ENCODE assay signal across 19 cellular contexts in genomic region chr11:68168694-68169093, GRCh38. TPM values are rescaled to one million over a fixed set of nuclear protein-coding genes. Genes with fewer than 3 reads are reported as not detected.
A peak's percentile ranks its signal among the peaks of the same experiment; 100 is the strongest.
DNase-seq lines count a peak whose midpoint lies in the region; ATAC-seq, FAIRE-seq and TF ChIP-seq lines count a peak whose summit lies in the region.
"Had no signal": no experiment of that assay in that cellular context is flagged by ENCODE, and none has a peak within 500 bp of the region (broad histone marks: within the 10 kb centered on the region; RNA-seq: fewer than 3 reads in every experiment).

No MANE protein-coding gene starts in this region.

- H3K27me3 ChIP-seq in GM12878 (replicated peaks in 1 of 2; ENCODE audit: control insufficient read depth in 2 of 2, insufficient read depth in 2 of 2, low read length in 1 of 2), result no peaks in the 10 kb centered on the region
- no peaks in the 10 kb centered on the region for H3K27me3 ChIP-seq in HepG2 (ENCODE audit: control insufficient read depth in 1 of 2, insufficient read depth in 2 of 2, low read length in 2 of 2)
- H3K27me3 ChIP-seq in transverse colon, result no peaks in the 10 kb centered on the region
- H3K27me3 ChIP-seq in brain microvascular endothelial cell (replicated peaks), result no peaks in the 10 kb centered on the region

- H2AFZ ChIP-seq in GM12878 (ENCODE audit: control insufficient read depth, low read depth, low read length) (no peak overlapping the region), HepG2 (ENCODE audit: low read length) (no peak overlapping the region)

- peak overlapping the region; percentile 8 to 51 (median 14) for H3K27ac Mint-ChIP-seq in nephron
- H3K27ac Mint-ChIP-seq: CD4-positive, alpha-beta T cell; HFFc6 had no signal

- CTCF ChIA-PET in GM12878 (lab: Yijun Ruan, JAX), result interaction anchor here (1.1 to 1.2 kb wide), 2 partner anchors 11 to 37 kb away, joined by 4 to 5 read pairs; no protein-coding TSS in a partner anchor
- CTCF ChIA-PET in HepG2 (lab: Yijun Ruan, JAX; ENCODE audit: low intra/inter-chr PET ratio, low total read pairs), result no interaction called here

- intact Hi-C loops in GM12878 (cut with micrococcal nuclease; ENCODE audit: unreplicated experiment), result no loop called here
- intact Hi-C loops in HepG2 (cut with micrococcal nuclease; ENCODE audit: unreplicated experiment), result no loop called here
- intact Hi-C loops in transverse colon (cut with DNase I; ENCODE audit: low total_unique reads), result no loop called here

- no peaks in the 10 kb centered on the region for H3K27me3 Mint-ChIP-seq in nephron (ENCODE audit: low read depth)
- H3K27me3 Mint-ChIP-seq in activated T-cell treated with anti-CD3 and anti-CD28 coated beads, Interleukin-2, amount 50 U/mL, for 4 hours (ENCODE audit: low read depth), result no peaks in the 10 kb centered on the region
- H3K27me3 Mint-ChIP-seq: CD4-positive, alpha-beta T cell had no signal

- no peak for TF ChIP-seq EP300 in GM12878 (IDR thresholded peaks at IDR 0.05; ENCODE audit: borderline replicate concordance in 1 of 2, control insufficient read depth in 1 of 2, low read depth in 2 of 2, low read length in 2 of 2)
- no peak for TF ChIP-seq EP300 in HepG2 (IDR thresholded peaks at IDR 0.05; ENCODE audit: low read depth in 2 of 2, low read length in 2 of 2)
- TF ChIP-seq EP300 in HepG2 (CRISPR knock-in tag; IDR thresholded peaks at IDR 0.05; ENCODE audit: borderline replicate concordance), result no peak
- TF ChIP-seq EP300 in transverse colon (IDR thresholded peaks at IDR 0.05; ENCODE audit: low read depth), result no peak

- no peaks in the 10 kb centered on the region for H4K20me1 ChIP-seq in GM12878 (ENCODE audit: control insufficient read depth, insufficient read depth)
- no peaks in the 10 kb centered on the region for H4K20me1 ChIP-seq in HepG2 (ENCODE audit: insufficient read depth, low read length)

- H3K36me3 Mint-ChIP-seq in nephron (ENCODE audit: low read depth), result peaks cover 66% of the 10 kb centered on the region
- peaks cover 21% of the 10 kb centered on the region for H3K36me3 Mint-ChIP-seq in activated T-cell treated with anti-CD3 and anti-CD28 coated beads, Interleukin-2, amount 50 U/mL, for 4 hours (ENCODE audit: insufficient read depth)

- SMC1A ChIA-PET in GM12878 (lab: Charles Lee; ENCODE audit: uncharacterized antibody, unreplicated experiment), result interaction anchor here (0.6 to 0.9 kb wide), 2 partner anchors 25 to 105 kb away, joined by 3 read pairs; no protein-coding TSS in a partner anchor

- H3K9me3 ChIP-seq in GM12878 (replicated peaks; ENCODE audit: control insufficient read depth, insufficient read depth, low read length), result no peaks in the 10 kb centered on the region
- H3K9me3 ChIP-seq in HepG2 (ENCODE audit: low read length), result no peaks in the 10 kb centered on the region
- H3K9me3 ChIP-seq in transverse colon, result no peaks in the 10 kb centered on the region
- H3K9me3 ChIP-seq: Caco-2 had no signal

- 96% methylated on average over 5 of the region's 5 CpGs for WGBS in GM12878 (ENCODE audit: insufficient coverage, insufficient replicate concordance, low lambda C conversion rate, missing lambda C conversion rate)
- WGBS in HepG2 (ENCODE audit: low lambda C conversion rate), result 96% methylated on average over 5 of the region's 5 CpGs
- 98 to 100% methylated on average over 5 of the region's 5 CpGs for WGBS in transverse colon (ENCODE audit: low coverage in 1 of 2), 2 donors

- POLR2A ChIA-PET in GM12878 (lab: Charles Lee) (interaction anchor here (0.6 to 0.8 kb wide), 2 partner anchors 9 to 12 kb away, joined by 3 read pairs; no protein-coding TSS in a partner anchor), HepG2 (lab: Yijun Ruan, JAX) (interaction anchor here (1.2 kb wide), 1 partner anchor 9 kb away, joined by 3 read pairs; no protein-coding TSS in a partner anchor)

- BruUV-seq in GM12878 (replicated peaks; lab: Mats Ljungman, UMichigan) (TSS peak; percentile 30), HepG2 (replicated peaks; lab: Mats Ljungman, UMichigan) (no TSS peak)

- no peaks in the 10 kb centered on the region for H3K79me2 ChIP-seq in GM12878 (ENCODE audit: control insufficient read depth, insufficient read depth, low read length)
- no peaks in the 10 kb centered on the region for H3K79me2 ChIP-seq in HepG2 (ENCODE audit: insufficient read depth, low read length)

- H3K36me3 ChIP-seq in GM12878 (ENCODE audit: control insufficient read depth in 2 of 2, insufficient read depth in 2 of 2, low read length in 1 of 2), result peaks cover 1 to 15% of the 10 kb centered on the region in 2 experiments; a peak in 3 of 4 replicates
- H3K36me3 ChIP-seq in HepG2 (replicated peaks in 1 of 2; ENCODE audit: control insufficient read depth in 1 of 2, insufficient read depth in 2 of 2, low read length in 2 of 2), result peaks cover 29 to 69% of the 10 kb centered on the region in 2 experiments
- H3K36me3 ChIP-seq in transverse colon, result peaks cover 0 to 71% (median 34%) of the 10 kb centered on the region in 4 donors
- H3K36me3 ChIP-seq in brain microvascular endothelial cell (replicated peaks), result peaks cover 67% of the 10 kb centered on the region

- H3K4me1 Mint-ChIP-seq in nephron, result no peaks in the 10 kb centered on the region
- no peaks in the 10 kb centered on the region for H3K4me1 Mint-ChIP-seq in activated T-cell treated with anti-CD3 and anti-CD28 coated beads, Interleukin-2, amount 50 U/mL, for 4 hours (ENCODE audit: low read depth)

- no peaks in the 10 kb centered on the region for H3K9me3 Mint-ChIP-seq in nephron
- no peaks in the 10 kb centered on the region for H3K9me3 Mint-ChIP-seq in activated T-cell treated with anti-CD3 and anti-CD28 coated beads, Interleukin-2, amount 50 U/mL, for 4 hours
- H3K9me3 Mint-ChIP-seq: CD4-positive, alpha-beta T cell; HFFc6 had no signal

- TF ChIP-seq CTCF in GM12878 (IDR thresholded peaks at IDR 0.05 in 2 of 3, conservative IDR thresholded peaks at IDR 0.05 in 1 of 3; ENCODE audit: control insufficient read depth in 2 of 3, extremely low read depth in 1 of 3, insufficient read depth in 1 of 3, low read depth in 3 of 3, low read length in 3 of 3) (no peak), HepG2 (CRISPR knock-in tag; IDR thresholded peaks at IDR 0.05) (no peak), nephron (IDR thresholded peaks at IDR 0.05; ENCODE audit: unreplicated experiment in 3 of 3) (no peak), transverse colon (IDR thresholded peaks at IDR 0.05) (no peak), brain microvascular endothelial cell (IDR thresholded peaks at IDR 0.05; ENCODE audit: low read depth, low read length, missing control alignments) (no peak)

- H3K4me1 ChIP-seq in GM12878 (ENCODE audit: control insufficient read depth, insufficient read depth, low read length) (no peaks in the 10 kb centered on the region), HepG2 (ENCODE audit: insufficient read depth, low read length) (peaks cover 9% of the 10 kb centered on the region; the same call in 1 of the 2 replicates), transverse colon (no peaks in the 10 kb centered on the region)

- TF ChIP-seq POLR2A in GM12878 (IDR thresholded peaks at IDR 0.05; ENCODE audit: low read depth, low read length), result no peak
- no peak for TF ChIP-seq POLR2A in HepG2 (IDR thresholded peaks at IDR 0.05; ENCODE audit: insufficient read depth in 1 of 2, low read depth in 2 of 2, low read length in 2 of 2)
- TF ChIP-seq POLR2A in transverse colon (IDR thresholded peaks at IDR 0.05), result no peak

- TF ChIP-seq RAD21 in GM12878 (IDR thresholded peaks at IDR 0.05; ENCODE audit: insufficient read depth, low read depth, low read length) (no peak), HepG2 (CRISPR knock-in tag; IDR thresholded peaks at IDR 0.05) (no peak)

- H3K4me3 Mint-ChIP-seq in nephron, result no peak overlapping the region
- H3K4me3 Mint-ChIP-seq in activated T-cell treated with anti-CD3 and anti-CD28 coated beads, Interleukin-2, amount 50 U/mL, for 4 hours, result no peak overlapping the region
- H3K4me3 Mint-ChIP-seq: CD4-positive, alpha-beta T cell; HFFc6 had no signal

- ATAC-seq in GM12878 (no peak), HepG2 (peak; percentile 65)
- ATAC-seq in activated T-cell treated with anti-CD3 and anti-CD28 coated beads, Interleukin-2, amount 50 U/mL, for 4 hours, result no peak
- ATAC-seq: HCT116 had no signal

- H3K27ac ChIP-seq in GM12878 (ENCODE audit: control insufficient read depth, insufficient read depth) (no peak overlapping the region), HepG2 (ENCODE audit: extremely low read length, insufficient read depth, low read length) (no peak overlapping the region), transverse colon (no peak overlapping the region), brain microvascular endothelial cell (no peak overlapping the region)
- H3K27ac ChIP-seq: C4-2B had no signal

- no peak for FAIRE-seq in GM12878 (lab: Jason Lieb, UNC)
- FAIRE-seq in HepG2 (lab: Jason Lieb, UNC), result no peak
- FAIRE-seq: A204.1 had no signal

- H3K9ac ChIP-seq in GM12878 (ENCODE audit: control insufficient read depth, insufficient read depth, low read length) (no peak overlapping the region), HepG2 (ENCODE audit: insufficient read depth, low read depth, low read length) (no peak overlapping the region)

- H3K4me3 ChIP-seq in GM12878, result no peak overlapping the region
- H3K4me3 ChIP-seq in HepG2 (replicated peaks in 1 of 3; ENCODE audit: insufficient read depth in 1 of 3, low read depth in 2 of 3, low read length in 3 of 3), result no peak overlapping the region
- H3K4me3 ChIP-seq in transverse colon, result no peak overlapping the region
- H3K4me3 ChIP-seq in brain microvascular endothelial cell (ENCODE audit: low read depth, low read length), result no peak overlapping the region

- RAD21 ChIA-PET in GM12878 (lab: Charles Lee; ENCODE audit: unreplicated experiment), result no interaction called here

- DNase-seq in GM12878 (ENCODE audit: low read depth, low spot score) (no peak), HepG2 (ENCODE audit: low spot score) (no peak), islet precursor cell (no peak), transverse colon (no peak), brain microvascular endothelial cell (no peak)
- DNase-seq in activated T-cell treated with anti-CD3 and anti-CD28 coated beads, Interleukin-2, amount 50 U/mL, for 4 hours, result no peak
- DNase-seq: AML-193; Caco-2; CD4-positive, alpha-beta T cell; DMS153; DMS79; GDM1; GOT3; H7; HFFc6 had no signal

- in situ Hi-C loops in GM12878 (cut with MboI) (no loop called here), HepG2 (cut with HindIII; ENCODE audit: extremely low pct_ligation_motif_present, low pct_unique_long_range_greater_than_20kb) (no loop called here), transverse colon (cut with MboI; ENCODE audit: low pct_ligation_motif_present in 1 of 4, low pct_unique_long_range_greater_than_20kb in 1 of 4, low sequenced_read_pairs in 3 of 4) (loop anchor here in 1 of 4 donors (10.0 kb wide), 1 partner anchor 94 kb away; no protein-coding TSS in a partner anchor), brain microvascular endothelial cell (cut with HindIII; ENCODE audit: low pct_ligation_motif_present, low sequenced_read_pairs) (no loop called here)

- H3K4me2 ChIP-seq in GM12878 (ENCODE audit: control insufficient read depth, insufficient read depth) (no peak overlapping the region), HepG2 (ENCODE audit: low read depth, low read length) (no peak overlapping the region)

RNA-seq across cellular contexts. Expression of gene KMT5B, which starts 44.4 kb away (rescaled TPM):
- 65.2 and 73.0 TPM in 2 replicates for total RNA-seq in GM12878 (2013; cell fraction: nucleolus; rRNA removed)
- total RNA-seq in GM12878 (2014; rRNA removed) (12.5 and 15.5 TPM in 2 replicates), GM12878 (2014; rRNA removed; fragmentation: Illumina TruSeq; extraction: Trizol) (18.8 and 19.6 TPM in 2 replicates), GM12878 (2021) (19.6 and 19.9 TPM in 2 replicates), HepG2 (2016; rRNA removed; fragmentation: Illumina TruSeq; extraction: Trizol) (23.7 and 32.5 TPM in 2 replicates), transverse colon (10 to 100 TPM; 33.4 to 71.4 (median 63.8) TPM)
- polyA plus RNA-seq in GM12878 (2011; ENCODE audit: low read depth), result 11.1 TPM
- polyA plus RNA-seq in GM12878 (2011; rRNA removed) (21.8 and 35.3 TPM in 2 replicates), GM12878 (2014; fragmentation: Illumina TruSeq; extraction: Trizol) (20.5 and 28.2 TPM in 2 replicates), GM12878 (2014; fragmentation: Nextera tagmentation; extraction: Ambion mirVana) (1 to 10 TPM; 4.7 to 7.4 TPM), GM12878 (2014; rRNA removed) (12.4 and 14.3 TPM in 2 replicates), GM12878 (2016; fragmentation: Nextera tagmentation; extraction: Ambion mirVana) (10 to 100 TPM; 16.4 to 20.6 TPM), HepG2 (2011; rRNA removed) (14.4 and 17.6 TPM in 2 replicates)
- polyA plus RNA-seq in GM12878 (2011; cell fraction: cytosol; rRNA removed), result 8.0 and 9.5 TPM in 2 replicates
- 15.3 and 16.2 TPM in 2 replicates for polyA plus RNA-seq in GM12878 (2011; cell fraction: nucleus; rRNA removed)
- polyA plus RNA-seq in GM12878 (2012), result 17.1 and 17.4 TPM in 2 replicates
- 14.3 and 16.9 TPM in 2 replicates for polyA minus RNA-seq in GM12878 (2011; rRNA and poly(A)+ RNA removed)
- 9.6 and 11.4 TPM in 2 replicates for polyA minus RNA-seq in GM12878 (2011; cell fraction: cytosol; rRNA and poly(A)+ RNA removed)
- 7.7 and 17.0 TPM in 2 replicates for polyA minus RNA-seq in GM12878 (2011; cell fraction: nucleus; rRNA and poly(A)+ RNA removed)
- total RNA-seq in HepG2 (2016; cell fraction: cytosol; rRNA removed; fragmentation: Illumina TruSeq; extraction: Trizol; ENCODE audit: low read depth), result 14.5 and 15.9 TPM in 2 replicates
- 25.4 and 32.9 TPM in 2 replicates for total RNA-seq in HepG2 (2016; cell fraction: insoluble cytoplasmic fraction; rRNA removed; fragmentation: Illumina TruSeq; extraction: Trizol)
- total RNA-seq in HepG2 (2016; cell fraction: membrane; rRNA removed; fragmentation: Illumina TruSeq; extraction: Trizol), result 24.7 and 24.9 TPM in 2 replicates
- total RNA-seq in HepG2 (2016; cell fraction: nucleus; rRNA removed; fragmentation: Illumina TruSeq; extraction: Trizol), result 23.0 and 26.3 TPM in 2 replicates
- 7.2 and 11.1 TPM in 2 replicates for polyA plus RNA-seq in HepG2 (2011; cell fraction: cytosol; rRNA removed)
- 15.9 and 23.4 TPM in 2 replicates for polyA plus RNA-seq in HepG2 (2011; cell fraction: nucleus; rRNA removed)
- polyA plus RNA-seq in HepG2 (2012), result 30.8 and 38.6 TPM in 2 replicates
- polyA plus RNA-seq in HepG2 (2016; cell fraction: cytosol; fragmentation: Illumina TruSeq; extraction: Trizol; ENCODE audit: low read depth), result 7.4 and 9.2 TPM in 2 replicates
- 29.4 and 31.2 TPM in 2 replicates for polyA plus RNA-seq in HepG2 (2016; cell fraction: insoluble cytoplasmic fraction; fragmentation: Illumina TruSeq; extraction: Trizol; ENCODE audit: low read depth)
- polyA plus RNA-seq in HepG2 (2016; cell fraction: membrane; fragmentation: Illumina TruSeq; extraction: Trizol; ENCODE audit: low read depth), result 16.3 and 18.5 TPM in 2 replicates
- polyA plus RNA-seq in HepG2 (2016; cell fraction: nucleus; fragmentation: Illumina TruSeq; extraction: Trizol; ENCODE audit: insufficient read depth, low read depth), result 29.1 and 30.5 TPM in 2 replicates
- polyA minus RNA-seq in HepG2 (2011; rRNA and poly(A)+ RNA removed; ENCODE audit: low replicate concordance), result 13.3 and 14.0 TPM in 2 replicates
- polyA minus RNA-seq in HepG2 (2011; cell fraction: cytosol; rRNA and poly(A)+ RNA removed), result 13.9 TPM in 2 replicates
- polyA minus RNA-seq in HepG2 (2011; cell fraction: nucleus; rRNA and poly(A)+ RNA removed), result 47.9 and 58.2 TPM in 2 replicates
- 10 to 100 TPM; 23.5 to 30.0 (median 25.7) TPM for total RNA-seq in activated T-cell treated with anti-CD3 and anti-CD28 coated beads, Interleukin-2, amount 50 U/mL, for 4 hours

RNA-seq across cellular contexts. Expression of gene CHKA, which starts 47.5 kb away (rescaled TPM):
- 141 and 149 TPM in 2 replicates for total RNA-seq in GM12878 (2013; cell fraction: nucleolus; rRNA removed)
- total RNA-seq in GM12878 (2014; rRNA removed) (21.9 and 25.0 TPM in 2 replicates), GM12878 (2014; rRNA removed; fragmentation: Illumina TruSeq; extraction: Trizol) (23.4 and 25.4 TPM in 2 replicates), GM12878 (2021) (21.2 and 23.6 TPM in 2 replicates), HepG2 (2016; rRNA removed; fragmentation: Illumina TruSeq; extraction: Trizol) (83.6 and 92.7 TPM in 2 replicates), transverse colon (100 to 1,000 TPM in 3 of 4 donors, 10 to 100 TPM in 1; 41.6 to 253 (median 121) TPM)
- 16.9 TPM for polyA plus RNA-seq in GM12878 (2011; ENCODE audit: low read depth)
- polyA plus RNA-seq in GM12878 (2011; rRNA removed) (27.6 and 32.8 TPM in 2 replicates), GM12878 (2014; fragmentation: Illumina TruSeq; extraction: Trizol) (20.6 and 33.6 TPM in 2 replicates), GM12878 (2014; fragmentation: Nextera tagmentation; extraction: Ambion mirVana) (1 to 10 TPM; 5.2 to 5.3 TPM), GM12878 (2014; rRNA removed) (29.2 and 31.6 TPM in 2 replicates), GM12878 (2016; fragmentation: Nextera tagmentation; extraction: Ambion mirVana) (10 to 100 TPM in 1 of 2 experiments, 1 to 10 TPM in 1; 5.3 to 15.6 TPM), HepG2 (2011; rRNA removed) (61.1 and 71.6 TPM in 2 replicates)
- polyA plus RNA-seq in GM12878 (2011; cell fraction: cytosol; rRNA removed), result 18.6 and 19.7 TPM in 2 replicates
- polyA plus RNA-seq in GM12878 (2011; cell fraction: nucleus; rRNA removed), result 64.0 and 71.0 TPM in 2 replicates
- 23.1 and 24.9 TPM in 2 replicates for polyA plus RNA-seq in GM12878 (2012)
- polyA minus RNA-seq in GM12878 (2011; rRNA and poly(A)+ RNA removed), result 25.0 and 27.1 TPM in 2 replicates
- polyA minus RNA-seq in GM12878 (2011; cell fraction: cytosol; rRNA and poly(A)+ RNA removed), result 7.3 and 10.0 TPM in 2 replicates
- polyA minus RNA-seq in GM12878 (2011; cell fraction: nucleus; rRNA and poly(A)+ RNA removed), result 12.7 and 23.2 TPM in 2 replicates
- total RNA-seq in HepG2 (2016; cell fraction: cytosol; rRNA removed; fragmentation: Illumina TruSeq; extraction: Trizol; ENCODE audit: low read depth), result 19.2 and 23.2 TPM in 2 replicates
- 87.5 and 87.8 TPM in 2 replicates for total RNA-seq in HepG2 (2016; cell fraction: insoluble cytoplasmic fraction; rRNA removed; fragmentation: Illumina TruSeq; extraction: Trizol)
- total RNA-seq in HepG2 (2016; cell fraction: membrane; rRNA removed; fragmentation: Illumina TruSeq; extraction: Trizol), result 52.5 and 57.2 TPM in 2 replicates
- total RNA-seq in HepG2 (2016; cell fraction: nucleus; rRNA removed; fragmentation: Illumina TruSeq; extraction: Trizol), result 127 and 148 TPM in 2 replicates
- 53.1 and 55.7 TPM in 2 replicates for polyA plus RNA-seq in HepG2 (2011; cell fraction: cytosol; rRNA removed)
- 87.9 and 97.8 TPM in 2 replicates for polyA plus RNA-seq in HepG2 (2011; cell fraction: nucleus; rRNA removed)
- polyA plus RNA-seq in HepG2 (2012), result 57.3 and 69.6 TPM in 2 replicates
- polyA plus RNA-seq in HepG2 (2016; cell fraction: cytosol; fragmentation: Illumina TruSeq; extraction: Trizol; ENCODE audit: low read depth), result 17.1 and 18.4 TPM in 2 replicates
- 91.8 and 101 TPM in 2 replicates for polyA plus RNA-seq in HepG2 (2016; cell fraction: insoluble cytoplasmic fraction; fragmentation: Illumina TruSeq; extraction: Trizol; ENCODE audit: low read depth)
- 34.6 and 36.0 TPM in 2 replicates for polyA plus RNA-seq in HepG2 (2016; cell fraction: membrane; fragmentation: Illumina TruSeq; extraction: Trizol; ENCODE audit: low read depth)
- polyA plus RNA-seq in HepG2 (2016; cell fraction: nucleus; fragmentation: Illumina TruSeq; extraction: Trizol; ENCODE audit: insufficient read depth, low read depth), result 309 and 329 TPM in 2 replicates
- 46.2 and 97.9 TPM in 2 replicates for polyA minus RNA-seq in HepG2 (2011; rRNA and poly(A)+ RNA removed; ENCODE audit: low replicate concordance)
- polyA minus RNA-seq in HepG2 (2011; cell fraction: cytosol; rRNA and poly(A)+ RNA removed), result 41.1 and 41.4 TPM in 2 replicates
- polyA minus RNA-seq in HepG2 (2011; cell fraction: nucleus; rRNA and poly(A)+ RNA removed), result 84.0 and 96.3 TPM in 2 replicates
- 10 to 100 TPM; 15.1 to 20.2 (median 18.9) TPM for total RNA-seq in activated T-cell treated with anti-CD3 and anti-CD28 coated beads, Interleukin-2, amount 50 U/mL, for 4 hours
